ENCODE assay signal across 27 cellular contexts in genomic region chr4:17546222-17546621, GRCh38. TPM values are rescaled to one million over a fixed set of nuclear protein-coding genes. Genes with fewer than 3 reads are reported as not detected.
"Had no signal": no experiment of that assay in that cellular context is flagged by ENCODE, and none has a peak within 500 bp of the region (broad histone marks: within the 10 kb centered on the region; RNA-seq: fewer than 3 reads in every experiment).

No MANE protein-coding gene starts in this region.

- ATAC-seq: activated T-cell treated with anti-CD3 and anti-CD28 coated beads, Interleukin-2, amount 50 U/mL, for 4 hours; SK-N-SH treated with all-trans-retinoic acid at 6 μM for 48 hours had no signal

- H3K27ac ChIP-seq: brain microvascular endothelial cell, cardiac muscle cell, KMS-11, SJSA1 had no signal

- H3K36me3 ChIP-seq: brain microvascular endothelial cell, cardiac muscle cell, SJSA1 had no signal

- H3K4me3 Mint-ChIP-seq: activated B cell treated with CpG ODN at 0.5 μM for 24 hours; activated CD4-positive, alpha-beta memory T cell treated with anti-CD3 and anti-CD28 coated beads for 36 hours; activated CD4-positive, alpha-beta T cell treated with anti-CD3 and anti-CD28 coated beads, Interleukin-2, amount 10 ng/mL, durations not matched to agents 7 days and 5 days; activated naive CD4-positive, alpha-beta T cell treated with anti-CD3 and anti-CD28 coated beads for 36 hours; activated naive CD8-positive, alpha-beta T cell; activated T-cell treated with anti-CD3 and anti-CD28 coated beads, Interleukin-2, amount 50 U/mL, for 4 hours; T-helper 2 cell treated with Interferon-gamma antibody and Interleukin-4, amounts not matched to agents 5 μg/mL and 100 μg/mL, for 36 hours had no signal

- H3K36me3 Mint-ChIP-seq: activated CD4-positive, alpha-beta memory T cell treated with anti-CD3 and anti-CD28 coated beads for 36 hours; activated naive CD8-positive, alpha-beta T cell had no signal

- H3K9me3 Mint-ChIP-seq: activated B cell treated with CpG ODN at 0.5 μM for 24 hours; activated CD4-positive, alpha-beta memory T cell treated with anti-CD3 and anti-CD28 coated beads for 36 hours; activated CD4-positive, alpha-beta T cell treated with anti-CD3 and anti-CD28 coated beads, Interleukin-2, amount 10 ng/mL, durations not matched to agents 7 days and 5 days; activated naive CD4-positive, alpha-beta T cell treated with anti-CD3 and anti-CD28 coated beads for 36 hours; activated T-cell treated with anti-CD3 and anti-CD28 coated beads, Interleukin-2, amount 50 U/mL, for 4 hours; T-helper 2 cell treated with Interferon-gamma antibody and Interleukin-4, amounts not matched to agents 5 μg/mL and 100 μg/mL, for 36 hours had no signal

- H3K4me2 ChIP-seq: KMS-11 had no signal

- H3K27ac Mint-ChIP-seq: activated B cell treated with CpG ODN at 0.5 μM for 24 hours; activated CD4-positive, alpha-beta memory T cell treated with anti-CD3 and anti-CD28 coated beads for 36 hours; activated CD4-positive, alpha-beta T cell treated with anti-CD3 and anti-CD28 coated beads, Interleukin-2, amount 10 ng/mL, durations not matched to agents 7 days and 5 days; activated naive CD4-positive, alpha-beta T cell treated with anti-CD3 and anti-CD28 coated beads for 36 hours; activated naive CD8-positive, alpha-beta T cell; T-helper 2 cell treated with Interferon-gamma antibody and Interleukin-4, amounts not matched to agents 5 μg/mL and 100 μg/mL, for 36 hours had no signal

- H3K4me3 ChIP-seq: cardiac muscle cell, SJSA1 had no signal

- FAIRE-seq: RCC 7860 had no signal

- H3K9me3 ChIP-seq: SJSA1 had no signal

- DNase-seq: activated B cell treated with CpG ODN at 0.5 μM for 24 hours; activated CD4-positive, alpha-beta memory T cell treated with anti-CD3 and anti-CD28 coated beads for 36 hours; activated CD4-positive, alpha-beta T cell treated with anti-CD3 and anti-CD28 coated beads, Interleukin-2, amount 10 ng/mL, durations not matched to agents 7 days and 5 days; activated CD8-positive, alpha-beta memory T cell treated with anti-CD3 and anti-CD28 coated beads for 24 hours; activated gamma-delta T cell; activated naive CD4-positive, alpha-beta T cell treated with anti-CD3 and anti-CD28 coated beads for 36 hours; activated T-cell treated with anti-CD3 and anti-CD28 coated beads, Interleukin-2, amount 50 U/mL, for 4 hours; brain microvascular endothelial cell; IMR-90; NCI-H1092; NCI-H1930; NCI-H2171; NCI-H226; NCI-H526; NCI-H774; SHP77; SW 1271 had no signal

- H3K9ac ChIP-seq: KMS-11 had no signal

- H3K4me1 ChIP-seq: SJSA1 had no signal

- H3K27me3 ChIP-seq: brain microvascular endothelial cell, cardiac muscle cell, SJSA1 had no signal

RNA-seq across cellular contexts. Expression of gene CLRN2, which starts 31.3 kb away (rescaled TPM):
- total RNA-seq: activated B cell treated with CpG ODN at 0.5 μM for 24 hours; activated CD4-positive, alpha-beta memory T cell treated with anti-CD3 and anti-CD28 coated beads for 36 hours; activated CD4-positive, alpha-beta T cell treated with anti-CD3 and anti-CD28 coated beads, Interleukin-2, amount 10 ng/mL, durations not matched to agents 7 days and 5 days; activated naive CD4-positive, alpha-beta T cell treated with anti-CD3 and anti-CD28 coated beads for 36 hours; activated T-cell treated with anti-CD3 and anti-CD28 coated beads, Interleukin-2, amount 50 U/mL, for 4 hours; cardiac muscle cell; IMR-90; MCF 10A; NCI-H460; SJSA1; T-helper 1 cell treated with Interleukin-12 subunit alpha and Interleukin-12 subunit beta and Interleukin-4 antibody, amounts not matched to agents 30 ng/mL and 1 ng/mL, for 36 hours had no signal
- polyA plus RNA-seq: cardiac muscle cell, IMR-90 had no signal
